ENCODE assay signal across 1 cellular context in genomic region chr14:24885410-24885913, GRCh38.
TF ChIP-seq lines count a peak whose summit lies in the region.

No MANE protein-coding gene starts in this region.

TF ChIP-seq in HepG2, 621 proteins besides CTCF, POLR2A, EP300 and RAD21 (continued from another document and continues in another):
- no peak for TF ChIP-seq ZNF101 (CRISPR knock-in tag; IDR thresholded peaks at IDR 0.05; ENCODE audit: borderline replicate concordance, low read depth)
- TF ChIP-seq ZNF10 (CRISPR knock-in tag; IDR thresholded peaks at IDR 0.05; ENCODE audit: borderline replicate concordance, low read depth) = no peak
- peak; percentile 33; the same call in 1 of the 2 replicates for TF ChIP-seq PPARG (CRISPR knock-in tag; conservative IDR thresholded peaks at IDR 0.05)
- TF ChIP-seq NCOA1 (CRISPR knock-in tag; IDR thresholded peaks at IDR 0.05) = no peak
- no peak for TF ChIP-seq XBP1 (CRISPR knock-in tag; IDR thresholded peaks at IDR 0.05)
- TF ChIP-seq MAX (IDR thresholded peaks at IDR 0.05) = no peak
- peak; percentile 57; the same call in 1 of the 2 replicates for TF ChIP-seq ZSCAN25 (CRISPR knock-in tag; IDR thresholded peaks at IDR 0.05)
- TF ChIP-seq, protein P1, sequence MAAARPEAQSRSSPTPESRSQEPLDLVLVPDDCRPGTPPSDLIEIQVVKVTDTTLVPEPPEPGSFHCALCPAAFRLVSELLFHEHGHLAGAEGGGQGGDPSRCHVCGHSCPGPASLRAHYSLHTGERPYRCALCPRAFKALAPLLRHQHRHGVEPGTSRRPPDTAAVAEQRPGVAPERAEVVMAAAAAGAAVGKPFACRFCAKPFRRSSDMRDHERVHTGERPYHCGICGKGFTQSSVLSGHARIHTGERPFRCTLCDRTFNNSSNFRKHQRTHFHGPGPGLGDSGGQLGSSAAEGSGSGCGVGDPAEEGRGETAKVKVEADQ (CRISPR knock-in tag; IDR thresholded peaks at IDR 0.05; ENCODE audit: borderline replicate concordance) = 0 out of 2 replicates have a peak, but pooled peaks have one; percentile 56
- no peak for TF ChIP-seq CHCHD3 (CRISPR knock-in tag; IDR thresholded peaks at IDR 0.05)
- peak; percentile 61 for TF ChIP-seq CEBPG (CRISPR knock-in tag; IDR thresholded peaks at IDR 0.05)
- no peak for TF ChIP-seq ZNF329 (CRISPR knock-in tag; IDR thresholded peaks at IDR 0.05; ENCODE audit: low read depth)
- TF ChIP-seq ZNF598 (CRISPR knock-in tag; IDR thresholded peaks at IDR 0.05; ENCODE audit: borderline replicate concordance) = 0 out of 2 replicates have a peak, but pooled peaks have one; percentile 72
- peak in 1 of 2 experiments; percentile 59; a peak in 1 of 4 replicates for TF ChIP-seq KLF16 (CRISPR knock-in tag; IDR thresholded peaks at IDR 0.05)
- TF ChIP-seq HMG20A (CRISPR knock-in tag; IDR thresholded peaks at IDR 0.05; ENCODE audit: borderline replicate concordance) = peak; percentile 69
- 0 out of 2 replicates have a peak, but pooled peaks have one; percentile 50 for TF ChIP-seq ZNF33B (CRISPR knock-in tag; IDR thresholded peaks at IDR 0.05)
- TF ChIP-seq ZNF713 (CRISPR knock-in tag; IDR thresholded peaks at IDR 0.05) = no peak
- no peak for TF ChIP-seq ZBTB7B (CRISPR knock-in tag; IDR thresholded peaks at IDR 0.05)
- TF ChIP-seq SMAD1 (CRISPR knock-in tag; IDR thresholded peaks at IDR 0.05; ENCODE audit: borderline replicate concordance, low read depth) = no peak
- no peak for TF ChIP-seq ZKSCAN1 (IDR thresholded peaks at IDR 0.05; ENCODE audit: low read length)
- TF ChIP-seq KMT2A (CRISPR knock-in tag; IDR thresholded peaks at IDR 0.05) = 0 out of 2 replicates have a peak, but pooled peaks have one; percentile 15
- TF ChIP-seq TOE1 (CRISPR knock-in tag; IDR thresholded peaks at IDR 0.05) = 0 out of 2 replicates have a peak, but pooled peaks have one; percentile 34
- TF ChIP-seq ELF3 (CRISPR knock-in tag; IDR thresholded peaks at IDR 0.05) = no peak
- no peak for TF ChIP-seq ZNF589 (CRISPR knock-in tag; conservative IDR thresholded peaks at IDR 0.05)
- peak; percentile 40; the same call in 1 of the 2 replicates for TF ChIP-seq RBAK (CRISPR knock-in tag; IDR thresholded peaks at IDR 0.05)
- no peak for TF ChIP-seq GATAD1 (CRISPR knock-in tag; IDR thresholded peaks at IDR 0.05)
- TF ChIP-seq TBX3 (IDR thresholded peaks at IDR 0.05; ENCODE audit: borderline replicate concordance) = no peak
- no peak for TF ChIP-seq ZC3H4 (CRISPR knock-in tag; IDR thresholded peaks at IDR 0.05; ENCODE audit: borderline replicate concordance)
- peak; percentile 99 for TF ChIP-seq ZNF317 (CRISPR knock-in tag; IDR thresholded peaks at IDR 0.05)
- peak; percentile 74; the same call in 1 of the 2 replicates for TF ChIP-seq RCOR2 (CRISPR knock-in tag; IDR thresholded peaks at IDR 0.05)
- TF ChIP-seq LBX2 (CRISPR knock-in tag; IDR thresholded peaks at IDR 0.05; ENCODE audit: borderline replicate concordance) = no peak
- TF ChIP-seq ZNF775 (CRISPR knock-in tag; IDR thresholded peaks at IDR 0.05; ENCODE audit: borderline replicate concordance) = no peak
- TF ChIP-seq PRDM15 (CRISPR knock-in tag; IDR thresholded peaks at IDR 0.05) = no peak
- TF ChIP-seq, protein P2, sequence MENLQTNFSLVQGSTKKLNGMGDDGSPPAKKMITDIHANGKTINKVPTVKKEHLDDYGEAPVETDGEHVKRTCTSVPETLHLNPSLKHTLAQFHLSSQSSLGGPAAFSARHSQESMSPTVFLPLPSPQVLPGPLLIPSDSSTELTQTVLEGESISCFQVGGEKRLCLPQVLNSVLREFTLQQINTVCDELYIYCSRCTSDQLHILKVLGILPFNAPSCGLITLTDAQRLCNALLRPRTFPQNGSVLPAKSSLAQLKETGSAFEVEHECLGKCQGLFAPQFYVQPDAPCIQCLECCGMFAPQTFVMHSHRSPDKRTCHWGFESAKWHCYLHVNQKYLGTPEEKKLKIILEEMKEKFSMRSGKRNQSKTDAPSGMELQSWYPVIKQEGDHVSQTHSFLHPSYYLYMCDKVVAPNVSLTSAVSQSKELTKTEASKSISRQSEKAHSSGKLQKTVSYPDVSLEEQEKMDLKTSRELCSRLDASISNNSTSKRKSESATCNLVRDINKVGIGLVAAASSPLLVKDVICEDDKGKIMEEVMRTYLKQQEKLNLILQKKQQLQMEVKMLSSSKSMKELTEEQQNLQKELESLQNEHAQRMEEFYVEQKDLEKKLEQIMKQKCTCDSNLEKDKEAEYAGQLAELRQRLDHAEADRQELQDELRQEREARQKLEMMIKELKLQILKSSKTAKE (CRISPR knock-in tag; IDR thresholded peaks at IDR 0.05; ENCODE audit: borderline replicate concordance) = no peak
- TF ChIP-seq ZBTB14 (CRISPR knock-in tag; IDR thresholded peaks at IDR 0.05) = no peak
- TF ChIP-seq ZNF780A (CRISPR knock-in tag; IDR thresholded peaks at IDR 0.05) = no peak
- TF ChIP-seq FIP1L1 (IDR thresholded peaks at IDR 0.05; ENCODE audit: borderline replicate concordance, insufficient read depth, low read depth, low read length) = no peak
- TF ChIP-seq, protein P3, sequence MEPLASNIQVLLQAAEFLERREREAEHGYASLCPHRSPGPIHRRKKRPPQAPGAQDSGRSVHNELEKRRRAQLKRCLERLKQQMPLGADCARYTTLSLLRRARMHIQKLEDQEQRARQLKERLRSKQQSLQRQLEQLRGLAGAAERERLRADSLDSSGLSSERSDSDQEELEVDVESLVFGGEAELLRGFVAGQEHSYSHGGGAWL (CRISPR knock-in tag; IDR thresholded peaks at IDR 0.05) = no peak
- no peak for TF ChIP-seq E2F5 (CRISPR knock-in tag; conservative IDR thresholded peaks at IDR 0.05)
- no peak for TF ChIP-seq ZNF343 (CRISPR knock-in tag; IDR thresholded peaks at IDR 0.05)
- peak; percentile 91 for TF ChIP-seq TBX2 (CRISPR knock-in tag; IDR thresholded peaks at IDR 0.05; ENCODE audit: borderline replicate concordance)
- TF ChIP-seq CREM (IDR thresholded peaks at IDR 0.05) = no peak
- no peak for TF ChIP-seq CREM (CRISPR knock-in tag; IDR thresholded peaks at IDR 0.05)
- no peak for TF ChIP-seq U2AF2 (IDR thresholded peaks at IDR 0.05; ENCODE audit: low read depth, low read length)
- no peak for TF ChIP-seq NR2F2 (IDR thresholded peaks at IDR 0.05; ENCODE audit: borderline replicate concordance, low read depth)
- peak; percentile 62; the same call in 1 of the 2 replicates for TF ChIP-seq PRDM10 (CRISPR knock-in tag; IDR thresholded peaks at IDR 0.05; ENCODE audit: low read depth)
- TF ChIP-seq HDAC6 (IDR thresholded peaks at IDR 0.05; ENCODE audit: low read depth, low read length) = no peak
- TF ChIP-seq ZNF614 (CRISPR knock-in tag; IDR thresholded peaks at IDR 0.05; ENCODE audit: borderline replicate concordance) = peak; percentile 75
- peak; percentile 43; the same call in 1 of the 2 replicates for TF ChIP-seq ZNF609 (CRISPR knock-in tag; IDR thresholded peaks at IDR 0.05; ENCODE audit: borderline replicate concordance)
- TF ChIP-seq ZNF773 (CRISPR knock-in tag; IDR thresholded peaks at IDR 0.05; ENCODE audit: borderline replicate concordance) = no peak
